16 cellular contexts compared by ENCODE assay signal in genomic region chr21:37683396-37684114, GRCh38.
A peak's percentile ranks its signal among the peaks of the same experiment; 100 is the strongest.
DNase-seq lines count a peak whose midpoint lies in the region; ATAC-seq and TF ChIP-seq lines count a peak whose summit lies in the region.
"Had no signal": no experiment of that assay in that cellular context is flagged by ENCODE, and none has a peak within 500 bp of the region (broad histone marks: within the 10 kb centered on the region; RNA-seq: fewer than 3 reads in every experiment).

No MANE protein-coding gene starts in this region.

- CTCF ChIA-PET in WTC11 (lab: Charles Lee): interaction anchor here (0.5 to 1.3 kb wide), 5 partner anchors 9 to 673 kb away, joined by 3 read pairs; no protein-coding TSS in a partner anchor

- no peak overlapping the region for H3T11ph ChIP-seq in H9 (ENCODE audit: low read length)

- H3K27ac Mint-ChIP-seq in H9 (peak overlapping the region; percentile 27 to 86 (median 61); a peak in 6 of 7 replicates), WTC11 (peak overlapping the region; percentile 61), glutamatergic neuron (ENCODE audit: unreplicated experiment) (peak overlapping the region; percentile 72), nephron (peak overlapping the region in 2 of 3 experiments; percentile 46 to 73)
- H3K27ac Mint-ChIP-seq: CD4-positive, alpha-beta T cell had no signal

- no peak overlapping the region for H2AFZ ChIP-seq in H9 (ENCODE audit: low read length)

- H3K79me1 ChIP-seq in H9 (ENCODE audit: insufficient read depth, low read depth, low read length, poor library complexity, severe bottlenecking): no peaks in the 10 kb centered on the region

- H4K91ac ChIP-seq in H9 (ENCODE audit: insufficient read length, low read depth, low read length): no peak overlapping the region

- no peak overlapping the region for H3K23ac ChIP-seq in H9 (ENCODE audit: insufficient read length, low read depth, low read length)

- peaks cover 2% of the 10 kb centered on the region for H3K23me2 ChIP-seq in H9 (ENCODE audit: insufficient read length, low read depth, low read length, poor library complexity, severe bottlenecking)

- no peak overlapping the region for H3K9ac ChIP-seq in H9 (ENCODE audit: extremely low read depth, insufficient read length, low read length)

- H3K4me3 Mint-ChIP-seq in H9 (no peak overlapping the region), WTC11 (no peak overlapping the region), glutamatergic neuron (ENCODE audit: unreplicated experiment) (no peak overlapping the region), nephron (no peak overlapping the region)
- H3K4me3 Mint-ChIP-seq: CD4-positive, alpha-beta T cell had no signal

- ATAC-seq in WTC11: peak; percentile 78
- ATAC-seq in GM21447 (IDR thresholded peaks at IDR 0.05; ENCODE audit: unreplicated experiment): no peak
- ATAC-seq in HG03521 (IDR thresholded peaks at IDR 0.05; ENCODE audit: unreplicated experiment): no peak
- ATAC-seq: PC-3 had no signal

- H3K27me3 Mint-ChIP-seq in H9 (ENCODE audit: low read depth) (no peaks in the 10 kb centered on the region; the same call in 1 of the 2 replicates), WTC11 (ENCODE audit: low read depth) (no peaks in the 10 kb centered on the region; the same call in 1 of the 2 replicates), glutamatergic neuron (ENCODE audit: unreplicated experiment) (peaks cover 2% of the 10 kb centered on the region), nephron (ENCODE audit: low read depth) (peaks cover 15% of the 10 kb centered on the region)

- H3K9me3 Mint-ChIP-seq in H9 (peaks cover 6 to 8% of the 10 kb centered on the region in 2 experiments; a peak in 4 of 5 replicates), WTC11 (peaks cover 40% of the 10 kb centered on the region), glutamatergic neuron (ENCODE audit: unreplicated experiment) (peaks cover 10% of the 10 kb centered on the region), nephron (peaks cover under 1% of the 10 kb centered on the region)

- no peak overlapping the region for H2BK12ac ChIP-seq in H9 (ENCODE audit: insufficient read length, low read depth, low read length)

- H2AK5ac ChIP-seq in H9 (ENCODE audit: insufficient read length, low read length): no peak overlapping the region

- H2BK5ac ChIP-seq in H9 (ENCODE audit: insufficient read length, low read length): no peak overlapping the region

- no CpG with 5 or more reads among the region's 8 CpGs for WGBS in H9 (ENCODE audit: extremely low coverage, insufficient read length, low lambda C conversion rate)

- H4K5ac ChIP-seq in H9 (ENCODE audit: insufficient read length, low read depth, low read length): no peak overlapping the region

- no peak overlapping the region for H2BK120ac ChIP-seq in H9 (ENCODE audit: low read depth, low read length, poor library complexity, severe bottlenecking)

- H3K4me1 ChIP-seq in H9 (ENCODE audit: insufficient read depth, low read length): peaks cover 8% of the 10 kb centered on the region; the same call in 1 of the 2 replicates

- H4K8ac ChIP-seq in H9 (replicated peaks; ENCODE audit: insufficient read length, low read depth, low read length): peak overlapping the region; percentile 47

- H3K36me3 Mint-ChIP-seq in H9 (ENCODE audit: insufficient read depth in 1 of 3, low read depth in 3 of 3) (peaks cover 9 to 25% (median 10%) of the 10 kb centered on the region in 3 experiments; a peak in 6 of 7 replicates), WTC11 (peaks cover 19% of the 10 kb centered on the region), glutamatergic neuron (ENCODE audit: unreplicated experiment) (peaks cover 38% of the 10 kb centered on the region), nephron (ENCODE audit: low read depth) (no peaks in the 10 kb centered on the region)

- no peaks in the 10 kb centered on the region for H3K79me2 ChIP-seq in H9 (ENCODE audit: insufficient read depth, low read length)

- no peaks in the 10 kb centered on the region for H4K20me1 ChIP-seq in H9 (ENCODE audit: control insufficient read depth, insufficient read depth, insufficient read length)

- H3K18ac ChIP-seq in H9 (ENCODE audit: insufficient read length, low read depth, low read length): peak overlapping the region; percentile 82

- no peak overlapping the region for H2BK20ac ChIP-seq in H9 (ENCODE audit: low read depth, low read length, poor library complexity, severe bottlenecking)

- DNase-seq in H9: no peak
- no peak for DNase-seq in WTC11 (ENCODE audit: low spot score)
- no peak for DNase-seq in glutamatergic neuron
- no peak for DNase-seq in NCI-H345 (lab: John Stamatoyannopoulos, UW)
- DNase-seq in T1000 (lab: John Stamatoyannopoulos, UW): no peak
- DNase-seq: CD4-positive, alpha-beta T cell; Kasumi-1; MM.1S; NCI-H1105; NCI-H1694; NCI-H226; PC-3 had no signal

- no peak overlapping the region for H3K4me2 ChIP-seq in H9 (ENCODE audit: insufficient read depth, insufficient read length, low read length)

- no peaks in the 10 kb centered on the region for H3K27me3 ChIP-seq in H9 (ENCODE audit: insufficient read depth, low read length)

- no peak overlapping the region for H3K14ac ChIP-seq in H9 (ENCODE audit: insufficient read depth, low read length)

- H3K4ac ChIP-seq in H9 (ENCODE audit: low read depth, low read length): no peak overlapping the region

- H3K56ac ChIP-seq in H9 (ENCODE audit: insufficient read length, low read depth, low read length): no peak overlapping the region

- H3K27ac ChIP-seq in H9 (ENCODE audit: insufficient read length, low read depth, low read length): no peak overlapping the region
- H3K27ac ChIP-seq: RWPE1 had no signal

- H2BK15ac ChIP-seq in H9 (ENCODE audit: low read depth, low read length): no peak overlapping the region

- POLR2A ChIA-PET in WTC11 (lab: Charles Lee): no interaction called here

- TF ChIP-seq CTCF in H9 (conservative IDR thresholded peaks at IDR 0.05) (no peak), WTC11 (IDR thresholded peaks at IDR 0.05) (no peak), glutamatergic neuron (IDR thresholded peaks at IDR 0.05; ENCODE audit: partially characterized antibody, unreplicated experiment) (no peak), nephron (IDR thresholded peaks at IDR 0.05; ENCODE audit: unreplicated experiment in 3 of 3) (no peak)

- H3K9me3 ChIP-seq in H9 (ENCODE audit: control insufficient read depth, low read depth, low read length): no peaks in the 10 kb centered on the region

- peaks cover 26 to 41% of the 10 kb centered on the region in 2 experiments for H3K4me1 Mint-ChIP-seq in H9
- H3K4me1 Mint-ChIP-seq in WTC11: peaks cover 44% of the 10 kb centered on the region
- peaks cover 21% of the 10 kb centered on the region for H3K4me1 Mint-ChIP-seq in glutamatergic neuron (ENCODE audit: low read depth, unreplicated experiment)
- peaks cover 58% of the 10 kb centered on the region for H3K4me1 Mint-ChIP-seq in nephron

TF ChIP-seq in WTC11, 78 proteins besides CTCF, POLR2A, EP300 and RAD21 (continues in another document):
- TF ChIP-seq, protein P1, sequence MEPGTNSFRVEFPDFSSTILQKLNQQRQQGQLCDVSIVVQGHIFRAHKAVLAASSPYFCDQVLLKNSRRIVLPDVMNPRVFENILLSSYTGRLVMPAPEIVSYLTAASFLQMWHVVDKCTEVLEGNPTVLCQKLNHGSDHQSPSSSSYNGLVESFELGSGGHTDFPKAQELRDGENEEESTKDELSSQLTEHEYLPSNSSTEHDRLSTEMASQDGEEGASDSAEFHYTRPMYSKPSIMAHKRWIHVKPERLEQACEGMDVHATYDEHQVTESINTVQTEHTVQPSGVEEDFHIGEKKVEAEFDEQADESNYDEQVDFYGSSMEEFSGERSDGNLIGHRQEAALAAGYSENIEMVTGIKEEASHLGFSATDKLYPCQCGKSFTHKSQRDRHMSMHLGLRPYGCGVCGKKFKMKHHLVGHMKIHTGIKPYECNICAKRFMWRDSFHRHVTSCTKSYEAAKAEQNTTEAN (CRISPR knock-in tag; IDR thresholded peaks at IDR 0.05): no peak
- peak; percentile 89 for TF ChIP-seq ZNF121 (CRISPR knock-in tag; IDR thresholded peaks at IDR 0.05)
- TF ChIP-seq SMAD3 (CRISPR knock-in tag; IDR thresholded peaks at IDR 0.05; ENCODE audit: borderline replicate concordance): no peak
- no peak for TF ChIP-seq FOXP4 (CRISPR knock-in tag; IDR thresholded peaks at IDR 0.05)
- no peak for TF ChIP-seq AR (CRISPR knock-in tag; IDR thresholded peaks at IDR 0.05)
- no peak for TF ChIP-seq MXD4 (CRISPR knock-in tag; IDR thresholded peaks at IDR 0.05; ENCODE audit: borderline replicate concordance)
